Comparison of ENCODE assay signal across 25 cellular contexts in the genomic region with DNA sequence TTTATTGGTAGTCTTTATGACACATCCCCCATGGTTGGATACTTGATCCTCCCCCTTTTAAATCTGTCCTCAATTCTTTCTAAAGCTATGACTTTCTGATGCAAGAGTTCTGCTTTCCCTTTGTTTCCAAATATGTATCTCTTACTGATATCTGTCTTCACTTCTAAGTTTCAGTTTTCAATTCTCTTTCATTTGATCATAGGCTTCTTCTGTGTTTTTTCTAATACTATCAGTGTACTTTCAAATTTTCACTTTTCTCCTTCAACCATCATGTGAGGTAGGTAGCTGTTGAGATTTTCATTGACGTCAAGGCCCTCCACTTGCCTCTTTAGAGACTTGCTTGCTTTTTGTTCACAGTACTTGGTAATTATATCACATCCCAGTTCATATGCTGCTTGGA.
DNase-seq lines count a peak whose midpoint lies in the region; ATAC-seq and TF ChIP-seq lines count a peak whose summit lies in the region.
"Had no signal": no experiment of that assay in that cellular context is flagged by ENCODE, and none has a peak within 500 bp of the region (broad histone marks: within the 10 kb centered on the region; RNA-seq: fewer than 3 reads in every experiment).

No MANE protein-coding gene starts in this region.

- DNase-seq in GM13976 (ENCODE audit: low spot score), result peak; percentile 1
- DNase-seq in MV-4-11 (lab: John Stamatoyannopoulos, UW), result peak; percentile 90
- no peak for DNase-seq in KG1 (lab: John Stamatoyannopoulos, UW)
- DNase-seq in activated naive CD4-positive, alpha-beta T cell treated with Interleukin-2 at 50 U/mL for 16 hours, result no peak
- no peak for DNase-seq in HPDE6-E6E7 (ENCODE audit: extremely low spot score)
- DNase-seq: activated CD4-positive, CD25-positive, alpha-beta regulatory T cell; activated T-cell treated with anti-CD3 and anti-CD28 coated beads, Interleukin-2, amount 50 U/mL, for 72 hours; caudate nucleus; CD4-positive, alpha-beta T cell; effector memory CD4-positive, alpha-beta T cell; GM23248; hippocampal formation; left colon; naive thymus-derived CD8-positive, alpha-beta T cell; NCI-H1417; NCI-H2029 treated with DMSO at 0.1 percent for 48 hours; NCI-H524 treated with DMSO at 0.1 percent for 48 hours; PC-9; right lobe of liver; SK-N-SH; stimulated activated CD4-positive, alpha-beta T cell treated with anti-CD3 and anti-CD28 coated beads, Interleukin-2, amount 100 ng/mL, for 48 hours; tibial artery had no signal

- TF ChIP-seq CTCF in GM13976 (IDR thresholded peaks at IDR 0.05; ENCODE audit: borderline replicate concordance, control extremely low read depth, extremely low read depth, insufficient read depth, missing control alignments), result no peak

- in situ Hi-C loops in GM13976 (cut with MboI; ENCODE audit: low sequenced_read_pairs, unreplicated experiment), result no loop called here

- ATAC-seq in GM21515 (IDR thresholded peaks at IDR 0.05; ENCODE audit: unreplicated experiment) (peak; percentile 47), HG03066 (IDR thresholded peaks at IDR 0.05; ENCODE audit: low read depth, unreplicated experiment) (peak; percentile 79), HG03439 (IDR thresholded peaks at IDR 0.05; ENCODE audit: unreplicated experiment) (no peak)
- ATAC-seq: activated T-cell treated with anti-CD3 and anti-CD28 coated beads, Interleukin-2, amount 50 U/mL, for 72 hours; left colon; naive thymus-derived CD8-positive, alpha-beta T cell; right lobe of liver had no signal

Comparison
In these comparisons a context has a peak if more than half of its experiments do, and no peak if none do; other contexts are left out.
1. DNase-seq: peak in GM13976 (single experiment) and MV-4-11 (single experiment); none in KG1 (single experiment), activated naive CD4-positive, alpha-beta T cell treated with Interleukin-2 at 50 U/mL for 16 hours (single experiment) and HPDE6-E6E7 (single experiment).